ENCODE assay signal across 8 cellular contexts in genomic region chr12:68933564-68933893, GRCh38. TPM values are rescaled to one million over a fixed set of nuclear protein-coding genes. Genes with fewer than 3 reads are reported as not detected.
DNase-seq lines count a peak whose midpoint lies in the region; ATAC-seq and TF ChIP-seq lines count a peak whose summit lies in the region.

No MANE protein-coding gene starts in this region.

- peak overlapping the region in 1 of 2 donors; percentile 33 for H3K27ac ChIP-seq in breast epithelium
- peak overlapping the region in 2 of 3 donors; percentile 55 to 63 for H3K27ac ChIP-seq in right lobe of liver
- H3K27ac ChIP-seq in thoracic aorta: no peak overlapping the region

- H3K36me3 Mint-ChIP-seq in activated CD4-positive, alpha-beta T cell treated with anti-CD3 and anti-CD28 coated beads for 36 hours (ENCODE audit: low read depth): peaks cover 7% of the 10 kb centered on the region

- no peaks in the 10 kb centered on the region for H3K9me3 Mint-ChIP-seq in activated CD4-positive, alpha-beta T cell treated with anti-CD3 and anti-CD28 coated beads for 36 hours (ENCODE audit: low read depth)

- no peaks in the 10 kb centered on the region for H3K4me1 ChIP-seq in breast epithelium
- peaks cover 0 to 9% (median 0%) of the 10 kb centered on the region in 4 donors for H3K4me1 ChIP-seq in right lobe of liver
- H3K4me1 ChIP-seq in thoracic aorta (ENCODE audit: control insufficient read depth in 1 of 2, low read depth in 2 of 2): peaks cover 0 to 15% of the 10 kb centered on the region in 2 donors

- TF ChIP-seq CTCF in breast epithelium (IDR thresholded peaks at IDR 0.05): no peak
- TF ChIP-seq CTCF in right lobe of liver (IDR thresholded peaks at IDR 0.05): no peak
- no peak for TF ChIP-seq CTCF in thoracic aorta (IDR thresholded peaks at IDR 0.05)

- peak overlapping the region; percentile 66 to 82 (median 72) for H3K4me3 ChIP-seq in breast epithelium
- H3K4me3 ChIP-seq in right lobe of liver: peak overlapping the region; percentile 73 to 89 (median 75)
- H3K4me3 ChIP-seq in thoracic aorta: peak overlapping the region; percentile 73

- no peaks in the 10 kb centered on the region for H3K27me3 ChIP-seq in breast epithelium
- no peaks in the 10 kb centered on the region for H3K27me3 ChIP-seq in right lobe of liver
- no peaks in the 10 kb centered on the region for H3K27me3 ChIP-seq in thoracic aorta (replicated peaks; ENCODE audit: insufficient read depth)

- H3K36me3 ChIP-seq in breast epithelium (no peaks in the 10 kb centered on the region), right lobe of liver (peaks cover 0 to 4% (median 0%) of the 10 kb centered on the region in 4 donors), thoracic aorta (no peaks in the 10 kb centered on the region)

- H3K9me3 ChIP-seq in breast epithelium: no peaks in the 10 kb centered on the region
- no peaks in the 10 kb centered on the region for H3K9me3 ChIP-seq in right lobe of liver
- H3K9me3 ChIP-seq in thoracic aorta: no peaks in the 10 kb centered on the region

- CTCF ChIA-PET in activated CD4-positive, alpha-beta T cell treated with anti-CD3 and anti-CD28 coated beads for 36 hours (lab: Charles Lee): no interaction called here

- 38% methylated on average over 9 of the region's 25 CpGs for WGBS in right lobe of liver (ENCODE audit: insufficient coverage, low coverage, low lambda C conversion rate, missing lambda C conversion rate)

- ATAC-seq in activated CD4-positive, alpha-beta T cell treated with anti-CD3 and anti-CD28 coated beads for 36 hours: no peak
- ATAC-seq in right lobe of liver: peak; percentile 3 to 50 (median 24)
- ATAC-seq in thoracic aorta (ENCODE audit: insufficient number of reproducible peaks, low FRiP score, low read depth): no peak
- ATAC-seq in HG03097 (IDR thresholded peaks at IDR 0.05; ENCODE audit: low FRiP score, unreplicated experiment): no peak
- no peak for ATAC-seq in GM19324 (IDR thresholded peaks at IDR 0.05; ENCODE audit: low FRiP score, unreplicated experiment)

- intact Hi-C loops in activated CD4-positive, alpha-beta T cell treated with anti-CD3 and anti-CD28 coated beads for 36 hours (cut with DNase I, micrococcal nuclease): loop anchor here (1.0 to 5.0 kb wide), 5 partner anchors 25 to 304 kb away; partner anchors contain the start of genes CPSF6 (in 1 of the 2) and MDM2 (in 1 of the 2)
- intact Hi-C loops in breast epithelium (cut with DNase I; ENCODE audit: low total_unique reads) (no loop called here), right lobe of liver (cut with DNase I) (no loop called here)

- peak overlapping the region; percentile 21 for H3K4me3 Mint-ChIP-seq in activated CD4-positive, alpha-beta T cell treated with anti-CD3 and anti-CD28 coated beads for 36 hours

- TF ChIP-seq POLR2A in breast epithelium (IDR thresholded peaks at IDR 0.05) (no peak), right lobe of liver (IDR thresholded peaks at IDR 0.05) (no peak)

- peaks cover 20% of the 10 kb centered on the region for H3K27me3 Mint-ChIP-seq in activated CD4-positive, alpha-beta T cell treated with anti-CD3 and anti-CD28 coated beads for 36 hours

- H3K4me1 Mint-ChIP-seq in activated CD4-positive, alpha-beta T cell treated with anti-CD3 and anti-CD28 coated beads for 36 hours: peaks cover 9% of the 10 kb centered on the region

- no peak for DNase-seq in activated CD4-positive, alpha-beta T cell treated with anti-CD3 and anti-CD28 coated beads for 36 hours
- no peak for DNase-seq in activated CD4-positive, alpha-beta T cell treated with anti-CD3 and anti-CD28 coated beads, Interleukin-2, amount 50 U/mL, for 48 hours
- no peak for DNase-seq in breast epithelium (ENCODE audit: low spot score in 2 of 2)
- DNase-seq in right lobe of liver: no peak
- DNase-seq in thoracic aorta (ENCODE audit: low spot score): no peak
- no peak for DNase-seq in NCI-H1694 (lab: John Stamatoyannopoulos, UW)

- H3K27ac Mint-ChIP-seq in activated CD4-positive, alpha-beta T cell treated with anti-CD3 and anti-CD28 coated beads for 36 hours: no peak overlapping the region

- POLR2A ChIA-PET in activated CD4-positive, alpha-beta T cell treated with anti-CD3 and anti-CD28 coated beads for 36 hours (lab: Charles Lee): interaction anchor here (0.5 kb wide), 1 partner anchor 102 kb away, joined by 3 read pairs; no protein-coding TSS in a partner anchor

RNA-seq across cellular contexts. Expression of gene CPM, which starts 0.6 kb away (rescaled TPM):
- total RNA-seq in activated CD4-positive, alpha-beta T cell treated with anti-CD3 and anti-CD28 coated beads for 36 hours: 10 to 100 TPM; 18.0 to 18.7 TPM
- total RNA-seq in breast epithelium (1,000 to 10,000 TPM in 1 of 3 donors, 10 to 100 TPM in 2; 63.4 to 1,281 (median 78.3) TPM), right lobe of liver (10 to 100 TPM; 34.6 to 91.6 (median 50.0) TPM), thoracic aorta (10 to 100 TPM; 22.1 to 62.3 TPM)

Comparison
In these comparisons a context has a peak if more than half of its experiments do, and no peak if none do; other contexts are left out.
1. ATAC-seq: peak in right lobe of liver (4 of 4); none in activated CD4-positive, alpha-beta T cell treated with anti-CD3 and anti-CD28 coated beads for 36 hours (single experiment), thoracic aorta (single experiment), HG03097 (single experiment) and GM19324 (single experiment).
2. H3K27ac ChIP-seq: peak in right lobe of liver (2 of 3); none in thoracic aorta (0 of 2).
3. intact Hi-C loops: an anchor here in activated CD4-positive, alpha-beta T cell treated with anti-CD3 and anti-CD28 coated beads for 36 hours (1.0 to 5.0 kb wide); none called in breast epithelium and right lobe of liver.
4. Peak in every context shown above with its lines, with median percentiles within 50 percentile points of each other: H3K4me3 ChIP-seq.